ENCODE assay signal across 28 cellular contexts in genomic region chrX:128078545-128078944, GRCh38. TPM values are rescaled to one million over a fixed set of nuclear protein-coding genes. Genes with fewer than 3 reads are reported as not detected.
"Had no signal": no experiment of that assay in that cellular context is flagged by ENCODE, and none has a peak within 500 bp of the region (broad histone marks: within the 10 kb centered on the region; RNA-seq: fewer than 3 reads in every experiment).

No MANE protein-coding gene starts in this region.

- H3K27ac ChIP-seq: KMS-11, SJCRH30, WERI-Rb-1 had no signal

- H3K4me3 ChIP-seq: SJCRH30 had no signal

- DNase-seq: activated CD4-positive, alpha-beta T cell treated with anti-CD3 and anti-CD28 coated beads for 4 hours; activated CD8-positive, alpha-beta memory T cell treated with anti-CD3 and anti-CD28 coated beads, Interleukin-2, amount 50 U/mL, for 4 hours; activated CD8-positive, alpha-beta T cell treated with anti-CD3 and anti-CD28 coated beads for 36 hours; activated gamma-delta T cell treated with Interleukin-2 at 50 U/mL for 16 hours; activated naive CD4-positive, alpha-beta T cell treated with anti-CD3 and anti-CD28 coated beads, Interleukin-2, amount 10 ng/mL, durations not matched to agents 7 days and 5 days; activated naive CD8-positive, alpha-beta T cell treated with anti-CD3 and anti-CD28 coated beads for 36 hours; activated T-cell treated with anti-CD3 and anti-CD28 coated beads, Interleukin-2, amount 50 U/mL, for 72 hours; central memory CD4-positive, alpha-beta T cell; NCI-H1092; NCI-H1417; NCI-H1930; NCI-H2171 treated with DMSO at 0.1 percent for 48 hours; NCI-H345; NCI-H510A; NCI-H526 treated with DMSO at 0.1 percent for 48 hours; NCI-H82; OCI-M1; RPMI8226; SJCRH30; SK-N-SH; T-helper 1 cell; WERI-Rb-1 had no signal

- H3K4me2 ChIP-seq: KMS-11, SK-N-SH had no signal

- H3K9me3 Mint-ChIP-seq: activated CD8-positive, alpha-beta T cell treated with anti-CD3 and anti-CD28 coated beads for 36 hours; activated naive CD4-positive, alpha-beta T cell treated with anti-CD3 and anti-CD28 coated beads, Interleukin-2, amount 10 ng/mL, durations not matched to agents 7 days and 5 days; activated naive CD8-positive, alpha-beta T cell treated with anti-CD3 and anti-CD28 coated beads for 36 hours; activated T-cell treated with anti-CD3 and anti-CD28 coated beads, Interleukin-2, amount 50 U/mL, for 72 hours had no signal

- FAIRE-seq: bronchial epithelial cell had no signal

- H3K4me3 Mint-ChIP-seq: activated CD8-positive, alpha-beta T cell treated with anti-CD3 and anti-CD28 coated beads for 36 hours; activated naive CD4-positive, alpha-beta T cell treated with anti-CD3 and anti-CD28 coated beads, Interleukin-2, amount 10 ng/mL, durations not matched to agents 7 days and 5 days; activated naive CD8-positive, alpha-beta T cell treated with anti-CD3 and anti-CD28 coated beads for 36 hours; activated T-cell treated with anti-CD3 and anti-CD28 coated beads, Interleukin-2, amount 50 U/mL, for 72 hours had no signal

- H3K27me3 Mint-ChIP-seq: activated CD8-positive, alpha-beta T cell treated with anti-CD3 and anti-CD28 coated beads for 36 hours; activated naive CD4-positive, alpha-beta T cell treated with anti-CD3 and anti-CD28 coated beads, Interleukin-2, amount 10 ng/mL, durations not matched to agents 7 days and 5 days; activated naive CD8-positive, alpha-beta T cell treated with anti-CD3 and anti-CD28 coated beads for 36 hours had no signal

- H3K27me3 ChIP-seq: SJCRH30 had no signal

- H3K36me3 Mint-ChIP-seq: activated naive CD4-positive, alpha-beta T cell treated with anti-CD3 and anti-CD28 coated beads, Interleukin-2, amount 10 ng/mL, durations not matched to agents 7 days and 5 days; activated naive CD8-positive, alpha-beta T cell treated with anti-CD3 and anti-CD28 coated beads for 36 hours had no signal

- H3K9me3 ChIP-seq: SJCRH30, SK-N-SH had no signal

- H3K4me1 ChIP-seq: SJCRH30 had no signal

- H3K9ac ChIP-seq: KMS-11, SK-N-SH had no signal

- H3K27ac Mint-ChIP-seq: activated CD8-positive, alpha-beta T cell treated with anti-CD3 and anti-CD28 coated beads for 36 hours; activated naive CD4-positive, alpha-beta T cell treated with anti-CD3 and anti-CD28 coated beads, Interleukin-2, amount 10 ng/mL, durations not matched to agents 7 days and 5 days; activated naive CD8-positive, alpha-beta T cell treated with anti-CD3 and anti-CD28 coated beads for 36 hours; activated T-cell treated with anti-CD3 and anti-CD28 coated beads, Interleukin-2, amount 50 U/mL, for 72 hours; activated T-helper 2 cell treated with anti-CD3 and anti-CD28 coated beads, Interferon-gamma antibody, Interleukin-2, Interleukin-4, amounts not matched to agents 10 μg/mL and 5 μg/mL and 100 μg/mL, durations not matched to agents 14 hours and 24 hours and 36 hours had no signal

- H3K4me1 Mint-ChIP-seq: activated naive CD4-positive, alpha-beta T cell treated with anti-CD3 and anti-CD28 coated beads, Interleukin-2, amount 10 ng/mL, durations not matched to agents 7 days and 5 days; activated naive CD8-positive, alpha-beta T cell treated with anti-CD3 and anti-CD28 coated beads for 36 hours had no signal

- H3K36me3 ChIP-seq: SJCRH30, WERI-Rb-1 had no signal

RNA-seq across cellular contexts. Expression of gene ACTRT1, which starts 26.3 kb away (rescaled TPM):
- total RNA-seq: activated CD8-positive, alpha-beta T cell treated with anti-CD3 and anti-CD28 coated beads for 36 hours; activated naive CD8-positive, alpha-beta T cell treated with anti-CD3 and anti-CD28 coated beads for 36 hours; activated T-cell treated with anti-CD3 and anti-CD28 coated beads, Interleukin-2, amount 50 U/mL, for 72 hours; activated T-helper 2 cell treated with anti-CD3 and anti-CD28 coated beads, Interferon-gamma antibody, Interleukin-2, Interleukin-4, amounts not matched to agents 10 μg/mL and 5 μg/mL and 100 μg/mL, durations not matched to agents 14 hours and 24 hours and 36 hours; bronchial epithelial cell; MCF 10A; Right ventricle myocardium inferior; SJCRH30; T-helper 2 cell treated with Interferon-gamma antibody and Interleukin-4, amounts not matched to agents 100 ng/mL and 5 ng/mL, for 36 hours had no signal
